ENCODE assay signal across 1 cellular context in genomic region chr1:42947965-42948732, GRCh38.
TF ChIP-seq lines count a peak whose summit lies in the region.

No MANE protein-coding gene starts in this region.

TF ChIP-seq in HepG2, 621 proteins besides CTCF, POLR2A, EP300 and RAD21 (continued from another document):
- no peak for TF ChIP-seq ZNF597 (CRISPR knock-in tag; IDR thresholded peaks at IDR 0.05)
- TF ChIP-seq ZNF614 (CRISPR knock-in tag; IDR thresholded peaks at IDR 0.05; ENCODE audit: borderline replicate concordance) = no peak
- no peak for TF ChIP-seq ZNF318 (CRISPR knock-in tag; IDR thresholded peaks at IDR 0.05)
- TF ChIP-seq MLLT10 (CRISPR knock-in tag; IDR thresholded peaks at IDR 0.05) = no peak
- no peak for TF ChIP-seq FOXK1 (CRISPR knock-in tag; IDR thresholded peaks at IDR 0.05; ENCODE audit: borderline replicate concordance, low read depth)
- no peak for TF ChIP-seq SKI (IDR thresholded peaks at IDR 0.05; ENCODE audit: partially characterized antibody)
- no peak for TF ChIP-seq NCOA2 (CRISPR knock-in tag; IDR thresholded peaks at IDR 0.05)
- TF ChIP-seq POLR2AphosphoS2 (IDR thresholded peaks at IDR 0.05; ENCODE audit: low read depth, low read length) = peak; percentile 57; the same call in 1 of the 2 replicates
- TF ChIP-seq KAT2B (IDR thresholded peaks at IDR 0.05; ENCODE audit: borderline replicate concordance, low read depth, low read length) = no peak
- TF ChIP-seq HOMEZ (CRISPR knock-in tag; IDR thresholded peaks at IDR 0.05; ENCODE audit: low read depth) = no peak
- TF ChIP-seq JUND (CRISPR knock-in tag; IDR thresholded peaks at IDR 0.05) = no peak
- TF ChIP-seq ZNF331 (CRISPR knock-in tag; IDR thresholded peaks at IDR 0.05) = no peak
- peak; percentile 25; the same call in 1 of the 2 replicates for TF ChIP-seq POLR2AphosphoS5 (IDR thresholded peaks at IDR 0.05; ENCODE audit: low read depth, low read length)
- TF ChIP-seq NCOA5 (CRISPR knock-in tag; IDR thresholded peaks at IDR 0.05) = no peak
- TF ChIP-seq ZFYVE20 (CRISPR knock-in tag; IDR thresholded peaks at IDR 0.05; ENCODE audit: borderline replicate concordance, low read depth) = no peak
- no peak for TF ChIP-seq PPARG (CRISPR knock-in tag; conservative IDR thresholded peaks at IDR 0.05)
- TF ChIP-seq ZNF205 (CRISPR knock-in tag; IDR thresholded peaks at IDR 0.05) = no peak
- no peak for TF ChIP-seq ZNF350 (CRISPR knock-in tag; IDR thresholded peaks at IDR 0.05; ENCODE audit: borderline replicate concordance, low read depth)
